In genomic region chr2:190359896-190360376, GRCh38 we compare ENCODE assay signal across 9 cellular contexts. TPM values are rescaled to one million over a fixed set of nuclear protein-coding genes. Genes with fewer than 3 reads are reported as not detected.
DNase-seq lines count a peak whose midpoint lies in the region; ATAC-seq and TF ChIP-seq lines count a peak whose summit lies in the region.
"Had no signal": no experiment of that assay in that cellular context is flagged by ENCODE, and none has a peak within 500 bp of the region (broad histone marks: within the 10 kb centered on the region; RNA-seq: fewer than 3 reads in every experiment).

No MANE protein-coding gene starts in this region.

- H3K9me3 ChIP-seq in BLaER1 (no peaks in the 10 kb centered on the region), mucosa of rectum (ENCODE audit: control insufficient read depth in 2 of 2, low read length in 2 of 2) (no peaks in the 10 kb centered on the region), suprapubic skin (no peaks in the 10 kb centered on the region)
- no peaks in the 10 kb centered on the region for H3K9me3 ChIP-seq in effector memory CD4-positive, alpha-beta T cell (ENCODE audit: control insufficient read depth, low read length)

- H3K36me3 ChIP-seq in BLaER1, result no peaks in the 10 kb centered on the region
- H3K36me3 ChIP-seq in effector memory CD4-positive, alpha-beta T cell (ENCODE audit: control insufficient read depth, insufficient read depth, low read length), result no peaks in the 10 kb centered on the region
- peaks cover 6 to 17% of the 10 kb centered on the region in 2 donors for H3K36me3 ChIP-seq in mucosa of rectum (ENCODE audit: control insufficient read depth in 2 of 2, insufficient read depth in 2 of 2, low read length in 2 of 2)
- H3K36me3 ChIP-seq in suprapubic skin, result peaks cover 4% of the 10 kb centered on the region

- H3K4me1 ChIP-seq in BLaER1, result peaks cover 9% of the 10 kb centered on the region
- no peaks in the 10 kb centered on the region for H3K4me1 ChIP-seq in effector memory CD4-positive, alpha-beta T cell (ENCODE audit: control insufficient read depth, insufficient read depth, low read length, poor library complexity, severe bottlenecking)
- peaks cover 3 to 16% of the 10 kb centered on the region in 2 donors for H3K4me1 ChIP-seq in mucosa of rectum (ENCODE audit: control insufficient read depth in 2 of 2, insufficient read depth in 2 of 2, low read length in 2 of 2)
- peaks cover 51% of the 10 kb centered on the region for H3K4me1 ChIP-seq in suprapubic skin

- ATAC-seq in GM19452 (IDR thresholded peaks at IDR 0.05; ENCODE audit: unreplicated experiment) (peak; percentile 97), HG03558 (IDR thresholded peaks at IDR 0.05; ENCODE audit: extremely low read depth, unreplicated experiment) (peak; percentile 85)

- peak overlapping the region; percentile 59 for H3K4me2 ChIP-seq in BLaER1

- no peak overlapping the region for H3K9ac ChIP-seq in BLaER1
- peak overlapping the region; percentile 53 to 65 for H3K9ac ChIP-seq in mucosa of rectum (ENCODE audit: low read depth in 1 of 2, low read length in 2 of 2)

- no peak overlapping the region for H3K4me3 ChIP-seq in BLaER1
- H3K4me3 ChIP-seq in effector memory CD4-positive, alpha-beta T cell (ENCODE audit: insufficient read depth, low read depth, low read length, poor library complexity, severe bottlenecking), result peak overlapping the region; percentile 63
- H3K4me3 ChIP-seq in mucosa of rectum (ENCODE audit: low read length in 2 of 2), result peak overlapping the region; percentile 65 to 69
- peak overlapping the region; percentile 34 for H3K4me3 ChIP-seq in suprapubic skin

- under 1% methylated on average over 6 of the region's 6 CpGs for WGBS in suprapubic skin

- H3K27ac ChIP-seq in BLaER1 (no peak overlapping the region), mucosa of rectum (ENCODE audit: low read depth in 2 of 2, low read length in 2 of 2) (peak overlapping the region; percentile 53 to 79), suprapubic skin (peak overlapping the region; percentile 69)
- H3K27ac ChIP-seq in effector memory CD4-positive, alpha-beta T cell (ENCODE audit: insufficient read depth, low read length, poor library complexity, severe bottlenecking), result peak overlapping the region; percentile 58
- H3K27ac ChIP-seq: HL-60 had no signal

- no peak for TF ChIP-seq EP300 in suprapubic skin (IDR thresholded peaks at IDR 0.05)

- peak; percentile 15 for DNase-seq in activated CD4-positive, alpha-beta T cell treated with anti-CD3 and anti-CD28 coated beads, Interleukin-2, amount 50 U/mL, for 1 hour
- DNase-seq in effector memory CD4-positive, alpha-beta T cell, result no peak
- DNase-seq in suprapubic skin (ENCODE audit: low spot score in 2 of 2) (no peak), 8988T (no peak)

- H3K27me3 ChIP-seq in BLaER1, result no peaks in the 10 kb centered on the region
- H3K27me3 ChIP-seq in effector memory CD4-positive, alpha-beta T cell (replicated peaks; ENCODE audit: control insufficient read depth, insufficient read depth, low read length, poor library complexity, severe bottlenecking), result no peaks in the 10 kb centered on the region
- H3K27me3 ChIP-seq in mucosa of rectum (ENCODE audit: control insufficient read depth in 2 of 2, insufficient read depth in 2 of 2, low read length in 2 of 2), result no peaks in the 10 kb centered on the region
- H3K27me3 ChIP-seq in suprapubic skin, result no peaks in the 10 kb centered on the region

- TF ChIP-seq POLR2A in suprapubic skin (IDR thresholded peaks at IDR 0.05), result no peak

- H4K20me1 ChIP-seq in BLaER1, result no peaks in the 10 kb centered on the region

- no peak for TF ChIP-seq CTCF in suprapubic skin (IDR thresholded peaks at IDR 0.05)

RNA-seq across cellular contexts. Expression of gene INPP1, which starts 16.5 kb away (rescaled TPM):
- 10 to 100 TPM; 14.0 to 26.5 (median 17.5) TPM for total RNA-seq in suprapubic skin

RNA-seq across cellular contexts. Expression of gene HIBCH, which starts 40.3 kb away (rescaled TPM):
- total RNA-seq in suprapubic skin, result 10 to 100 TPM; 22.9 to 30.4 (median 24.9) TPM

RNA-seq across cellular contexts. Expression of gene MFSD6, which starts 48.2 kb away (rescaled TPM):
- 100 to 1,000 TPM; 182 to 295 (median 199) TPM for total RNA-seq in suprapubic skin
